ENCODE assay signal across 18 cellular contexts in the genomic region with DNA sequence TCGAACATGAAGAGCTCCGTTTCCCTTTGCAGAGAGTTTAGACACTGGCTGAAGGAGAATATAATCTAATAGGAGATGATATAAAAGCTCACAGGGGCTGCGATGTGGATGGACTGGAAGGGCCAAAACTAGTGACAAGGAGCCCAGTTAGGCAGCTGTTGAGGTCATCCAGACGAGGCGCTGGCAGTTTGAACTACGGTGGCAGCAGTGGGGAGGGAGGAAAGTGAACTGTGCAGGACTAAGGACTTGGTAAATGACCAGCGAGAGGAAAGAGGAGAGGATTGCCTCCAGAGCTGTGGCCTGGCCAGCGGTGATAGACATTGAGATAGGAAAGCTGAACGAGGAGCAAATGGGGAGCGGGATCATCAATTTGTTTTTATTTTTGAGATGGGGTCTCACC. TPM values are rescaled to one million over a fixed set of nuclear protein-coding genes. Genes with fewer than 3 reads are reported as not detected.
DNase-seq lines count a peak whose midpoint lies in the region; ATAC-seq, FAIRE-seq and TF ChIP-seq lines count a peak whose summit lies in the region.
"Had no signal": no experiment of that assay in that cellular context is flagged by ENCODE, and none has a peak within 500 bp of the region (broad histone marks: within the 10 kb centered on the region; RNA-seq: fewer than 3 reads in every experiment).

No MANE protein-coding gene starts in this region.

- H3K27me3 ChIP-seq in heart left ventricle (no peaks in the 10 kb centered on the region), astrocyte (ENCODE audit: insufficient read depth, low read length) (no peaks in the 10 kb centered on the region)

- DNase-seq in heart left ventricle, result no peak
- no peak for DNase-seq in cardiac septum (ENCODE audit: low spot score)
- DNase-seq in astrocyte (ENCODE audit: low read depth), result no peak
- no peak for DNase-seq in neural crest cell (ENCODE audit: low read depth, low spot score)
- no peak for DNase-seq in NCI-H2107 (lab: John Stamatoyannopoulos, UW)
- no peak for DNase-seq in activated CD4-positive, alpha-beta T cell treated with anti-CD3 and anti-CD28 coated beads for 4 hours
- DNase-seq: ACHN; CD4-positive, alpha-beta memory T cell; KBM-7; NCI-H1048; NCI-H146; NCI-H345; NCI-H69; PC-3 had no signal

- H3K4me3 ChIP-seq in heart left ventricle (no peak overlapping the region), astrocyte (ENCODE audit: insufficient read depth, low read depth, low read length) (no peak overlapping the region)
- H3K4me3 ChIP-seq: GM23338 had no signal

- H3K27me3 Mint-ChIP-seq in astrocyte (ENCODE audit: low read depth, unreplicated experiment), result no peaks in the 10 kb centered on the region
- H3K27me3 Mint-ChIP-seq in neural crest cell (ENCODE audit: low read depth), result no peaks in the 10 kb centered on the region
- H3K27me3 Mint-ChIP-seq: B cell; CD4-positive, alpha-beta memory T cell had no signal

- H3K9me3 Mint-ChIP-seq in astrocyte (ENCODE audit: unreplicated experiment), result no peaks in the 10 kb centered on the region
- no peaks in the 10 kb centered on the region for H3K9me3 Mint-ChIP-seq in neural crest cell
- H3K9me3 Mint-ChIP-seq: GM23338 had no signal

- H3K4me1 ChIP-seq in heart left ventricle, result peaks cover 0 to 23% (median 17%) of the 10 kb centered on the region in 12 donors
- H3K4me1 ChIP-seq in astrocyte (ENCODE audit: insufficient read depth, low read length), result peaks cover 12% of the 10 kb centered on the region

- H3K9me3 ChIP-seq in heart left ventricle (no peaks in the 10 kb centered on the region), astrocyte (ENCODE audit: insufficient read depth, low read depth, low read length) (no peaks in the 10 kb centered on the region)

- H3K4me2 ChIP-seq in astrocyte (ENCODE audit: low read length), result no peak overlapping the region
- H3K4me2 ChIP-seq: GM23338 had no signal

- TF ChIP-seq CTCF in heart left ventricle (IDR thresholded peaks at IDR 0.05) (no peak), astrocyte (IDR thresholded peaks at IDR 0.05; ENCODE audit: insufficient read depth, low read depth, low read length) (no peak), neural crest cell (conservative IDR thresholded peaks at IDR 0.05) (no peak)

- no peak for TF ChIP-seq POLR2A in heart left ventricle (IDR thresholded peaks at IDR 0.05)

- H3K4me3 Mint-ChIP-seq in astrocyte (ENCODE audit: unreplicated experiment) (peak overlapping the region; percentile 71), neural crest cell (peak overlapping the region; percentile 16)
- H3K4me3 Mint-ChIP-seq: B cell, GM23338 had no signal

- peaks cover 64% of the 10 kb centered on the region for H4K20me1 ChIP-seq in astrocyte (ENCODE audit: insufficient read depth, low read length)

- H3K36me3 Mint-ChIP-seq in astrocyte (ENCODE audit: low read depth, unreplicated experiment) (peaks cover 5% of the 10 kb centered on the region), neural crest cell (ENCODE audit: low read depth) (no peaks in the 10 kb centered on the region)

- ATAC-seq in heart left ventricle (peak in 3 of 4 donors; percentile 7 to 18 (median 15)), GM21390 (IDR thresholded peaks at IDR 0.05; ENCODE audit: unreplicated experiment) (no peak)
- ATAC-seq: GM23338, PC-3 had no signal

- H2AFZ ChIP-seq in astrocyte (ENCODE audit: low read depth, low read length), result no peak overlapping the region
- H2AFZ ChIP-seq: GM23338 had no signal

- WGBS in heart left ventricle, 4 donors, result 57 to 68% (median 65%) methylated on average over 10 of the region's 10 CpGs

- H3K4me1 Mint-ChIP-seq in astrocyte (ENCODE audit: low read depth, unreplicated experiment), result peaks cover 4% of the 10 kb centered on the region
- no peaks in the 10 kb centered on the region for H3K4me1 Mint-ChIP-seq in neural crest cell
- H3K4me1 Mint-ChIP-seq: GM23338 had no signal

- intact Hi-C loops in heart left ventricle (cut with DNase I), result loop anchor here in 1 of 10 donors (10.0 kb wide), 1 partner anchor 50 kb away; no protein-coding TSS in a partner anchor
- intact Hi-C loops in cardiac septum (cut with DNase I), result no loop called here

- peaks cover 0 to 22% (median 4%) of the 10 kb centered on the region in 9 donors for H3K36me3 ChIP-seq in heart left ventricle
- no peaks in the 10 kb centered on the region for H3K36me3 ChIP-seq in astrocyte (ENCODE audit: insufficient read depth, low read length)

- no peaks in the 10 kb centered on the region for H3K79me2 ChIP-seq in astrocyte (ENCODE audit: insufficient read depth, low read length)

- H3K27ac ChIP-seq in heart left ventricle (peak overlapping the region in 8 of 12 donors; percentile 1 to 62 (median 41)), astrocyte (ENCODE audit: low read depth, low read length) (no peak overlapping the region)
- H3K27ac ChIP-seq: HL-60 had no signal

- H3K27ac Mint-ChIP-seq in astrocyte (ENCODE audit: unreplicated experiment), result peak overlapping the region; percentile 82
- H3K27ac Mint-ChIP-seq in neural crest cell (ENCODE audit: unreplicated experiment), result no peak overlapping the region
- H3K27ac Mint-ChIP-seq: B cell; CD4-positive, alpha-beta memory T cell; GM23338 had no signal

- H3K9ac ChIP-seq in astrocyte (ENCODE audit: low read length), result no peak overlapping the region

- no peak for FAIRE-seq in astrocyte (lab: Jason Lieb, UNC)

RNA-seq across cellular contexts. Expression of a gene that starts 14.6 kb away (rescaled TPM):
- 1,000 to 10,000 TPM in 1 of 9 donors, 100 to 1,000 TPM in 8; 562 to 1,150 (median 618) TPM for total RNA-seq in heart left ventricle
- polyA plus RNA-seq in heart left ventricle, result 100 to 1,000 TPM; 401 to 774 TPM
- 582 TPM for total RNA-seq in cardiac septum
- 756 and 771 TPM in 2 replicates for total RNA-seq in astrocyte
- 1,231 and 1,295 TPM in 2 replicates for total RNA-seq in neural crest cell

RNA-seq across cellular contexts. Expression of a gene that starts 41.4 kb away (rescaled TPM):
- total RNA-seq in heart left ventricle, result 10 to 100 TPM; 28.8 to 47.0 (median 42.2) TPM
- 10 to 100 TPM; 17.0 to 49.0 TPM for polyA plus RNA-seq in heart left ventricle
- total RNA-seq in cardiac septum, result 43.4 TPM
- 81.1 and 83.5 TPM in 2 replicates for total RNA-seq in astrocyte
- total RNA-seq in neural crest cell, result 57.5 and 58.5 TPM in 2 replicates
